In the genomic region with DNA sequence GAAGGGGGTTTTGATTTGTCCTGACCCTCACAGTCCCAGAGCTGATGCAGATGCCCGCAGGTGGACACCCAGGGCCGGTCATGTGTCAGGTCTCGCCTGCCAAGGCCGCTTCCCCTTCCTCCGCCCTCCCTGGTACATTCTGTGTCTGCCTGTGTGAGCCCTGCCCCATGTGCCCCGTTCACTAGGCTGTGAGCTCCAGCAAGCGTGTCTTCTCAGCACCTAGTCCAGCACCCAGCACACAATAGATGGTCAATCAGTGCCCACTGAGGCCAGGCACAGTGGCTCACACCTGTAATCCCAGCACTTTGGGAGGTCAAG, we compare ENCODE assay signal across 13 cellular contexts.
"Had no signal": no experiment of that assay in that cellular context is flagged by ENCODE, and none has a peak within 500 bp of the region (broad histone marks: within the 10 kb centered on the region; RNA-seq: fewer than 3 reads in every experiment).

No MANE protein-coding gene starts in this region.

- ATAC-seq: activated T-cell treated with anti-CD3 and anti-CD28 coated beads, Interleukin-2, amount 50 U/mL, for 72 hours; gastroesophageal sphincter had no signal

- H3K4me2 ChIP-seq: neural progenitor cell had no signal

- H3K27ac Mint-ChIP-seq: activated naive CD8-positive, alpha-beta T cell treated with anti-CD3 and anti-CD28 coated beads for 36 hours; activated T-cell treated with anti-CD3 and anti-CD28 coated beads, Interleukin-2, amount 50 U/mL, for 72 hours; neural progenitor cell had no signal

- H3K27ac ChIP-seq: cardiac muscle cell, neural progenitor cell, parathyroid adenoma had no signal

- H3K36me3 ChIP-seq: cardiac muscle cell, gastroesophageal sphincter, neural progenitor cell, spleen, upper lobe of left lung had no signal

- DNase-seq: activated CD4-positive, alpha-beta T cell treated with anti-CD3 and anti-CD28 coated beads, Interleukin-2, amount 50 U/mL, for 48 hours; activated CD4-positive, CD25-positive, alpha-beta regulatory T cell treated with anti-CD3 and anti-CD28 coated beads, Interleukin-2, amount 50 U/mL, for 72 hours; activated gamma-delta T cell treated with Interleukin-2 at 50 U/mL for 16 hours; activated naive CD8-positive, alpha-beta T cell treated with anti-CD3 and anti-CD28 coated beads for 36 hours; activated T-cell treated with anti-CD3 and anti-CD28 coated beads, Interleukin-2, amount 50 U/mL, for 72 hours; spleen; stimulated activated CD4-positive, alpha-beta T cell treated with anti-CD3 and anti-CD28 coated beads, Interleukin-1b, Interleukin-23, amount 100 ng/mL, for 48 hours; stimulated activated naive CD4-positive, alpha-beta T cell had no signal

- H3K36me3 Mint-ChIP-seq: activated naive CD8-positive, alpha-beta T cell treated with anti-CD3 and anti-CD28 coated beads for 36 hours; neural progenitor cell had no signal

- H3K4me1 Mint-ChIP-seq: neural progenitor cell had no signal

- H3K27me3 ChIP-seq: cardiac muscle cell, gastroesophageal sphincter, neural progenitor cell, upper lobe of left lung had no signal

- H3K4me1 ChIP-seq: neural progenitor cell, parathyroid adenoma had no signal

- H3K27me3 Mint-ChIP-seq: activated naive CD8-positive, alpha-beta T cell treated with anti-CD3 and anti-CD28 coated beads for 36 hours had no signal

- H3K4me3 Mint-ChIP-seq: activated naive CD8-positive, alpha-beta T cell treated with anti-CD3 and anti-CD28 coated beads for 36 hours; activated T-cell treated with anti-CD3 and anti-CD28 coated beads, Interleukin-2, amount 50 U/mL, for 72 hours; neural progenitor cell had no signal

- H3K9me3 ChIP-seq: gastroesophageal sphincter, spleen, upper lobe of left lung had no signal

- H3K9me3 Mint-ChIP-seq: activated naive CD8-positive, alpha-beta T cell treated with anti-CD3 and anti-CD28 coated beads for 36 hours; activated T-cell treated with anti-CD3 and anti-CD28 coated beads, Interleukin-2, amount 50 U/mL, for 72 hours; neural progenitor cell had no signal

- H3K4me3 ChIP-seq: cardiac muscle cell, gastroesophageal sphincter, neural progenitor cell, spleen, upper lobe of left lung had no signal

- H2AFZ ChIP-seq: neural progenitor cell, parathyroid adenoma had no signal

- H3K9ac ChIP-seq: neural progenitor cell, parathyroid adenoma had no signal

- H3K79me2 ChIP-seq: parathyroid adenoma had no signal
